1 cellular context compared by ENCODE assay signal in the genomic region with DNA sequence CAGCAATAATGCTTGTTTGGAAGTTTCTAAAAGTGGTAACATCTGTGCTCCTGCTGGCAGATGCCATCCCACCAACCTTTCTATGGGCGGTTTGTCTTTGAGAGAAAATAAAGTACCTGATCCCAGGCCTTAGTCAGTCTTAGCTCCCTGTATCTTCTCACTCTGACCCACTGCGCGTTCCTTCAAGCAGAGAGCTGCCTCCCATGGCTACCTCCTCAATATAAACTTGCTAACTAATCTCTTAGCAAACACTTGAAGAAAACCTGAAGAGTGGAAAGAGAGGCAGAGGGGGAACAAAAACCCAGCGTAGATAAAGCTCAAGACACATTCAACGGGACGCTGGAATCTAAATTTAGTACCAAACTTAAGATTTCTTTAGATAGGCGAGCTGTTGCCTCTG.
TF ChIP-seq lines count a peak whose summit lies in the region.

No MANE protein-coding gene starts in this region.

TF ChIP-seq in GM23338, 12 proteins besides CTCF, POLR2A, EP300 and RAD21:
- TF ChIP-seq, protein P1, sequence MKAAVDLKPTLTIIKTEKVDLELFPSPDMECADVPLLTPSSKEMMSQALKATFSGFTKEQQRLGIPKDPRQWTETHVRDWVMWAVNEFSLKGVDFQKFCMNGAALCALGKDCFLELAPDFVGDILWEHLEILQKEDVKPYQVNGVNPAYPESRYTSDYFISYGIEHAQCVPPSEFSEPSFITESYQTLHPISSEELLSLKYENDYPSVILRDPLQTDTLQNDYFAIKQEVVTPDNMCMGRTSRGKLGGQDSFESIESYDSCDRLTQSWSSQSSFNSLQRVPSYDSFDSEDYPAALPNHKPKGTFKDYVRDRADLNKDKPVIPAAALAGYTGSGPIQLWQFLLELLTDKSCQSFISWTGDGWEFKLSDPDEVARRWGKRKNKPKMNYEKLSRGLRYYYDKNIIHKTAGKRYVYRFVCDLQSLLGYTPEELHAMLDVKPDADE (IDR thresholded peaks at IDR 0.05): no peak
- TF ChIP-seq POLR2AphosphoS5 (IDR thresholded peaks at IDR 0.05; ENCODE audit: low read depth): no peak
- no peak for TF ChIP-seq EZH2phosphoT487 (IDR thresholded peaks at IDR 0.05; ENCODE audit: unreplicated experiment)
- no peak for TF ChIP-seq STAT1 (IDR thresholded peaks at IDR 0.05; ENCODE audit: unreplicated experiment)
- TF ChIP-seq JUNB (IDR thresholded peaks at IDR 0.05; ENCODE audit: unreplicated experiment): no peak
- TF ChIP-seq ZNF331 (CRISPR knock-in tag; IDR thresholded peaks at IDR 0.05; ENCODE audit: low read depth): no peak
- TF ChIP-seq, protein P2, sequence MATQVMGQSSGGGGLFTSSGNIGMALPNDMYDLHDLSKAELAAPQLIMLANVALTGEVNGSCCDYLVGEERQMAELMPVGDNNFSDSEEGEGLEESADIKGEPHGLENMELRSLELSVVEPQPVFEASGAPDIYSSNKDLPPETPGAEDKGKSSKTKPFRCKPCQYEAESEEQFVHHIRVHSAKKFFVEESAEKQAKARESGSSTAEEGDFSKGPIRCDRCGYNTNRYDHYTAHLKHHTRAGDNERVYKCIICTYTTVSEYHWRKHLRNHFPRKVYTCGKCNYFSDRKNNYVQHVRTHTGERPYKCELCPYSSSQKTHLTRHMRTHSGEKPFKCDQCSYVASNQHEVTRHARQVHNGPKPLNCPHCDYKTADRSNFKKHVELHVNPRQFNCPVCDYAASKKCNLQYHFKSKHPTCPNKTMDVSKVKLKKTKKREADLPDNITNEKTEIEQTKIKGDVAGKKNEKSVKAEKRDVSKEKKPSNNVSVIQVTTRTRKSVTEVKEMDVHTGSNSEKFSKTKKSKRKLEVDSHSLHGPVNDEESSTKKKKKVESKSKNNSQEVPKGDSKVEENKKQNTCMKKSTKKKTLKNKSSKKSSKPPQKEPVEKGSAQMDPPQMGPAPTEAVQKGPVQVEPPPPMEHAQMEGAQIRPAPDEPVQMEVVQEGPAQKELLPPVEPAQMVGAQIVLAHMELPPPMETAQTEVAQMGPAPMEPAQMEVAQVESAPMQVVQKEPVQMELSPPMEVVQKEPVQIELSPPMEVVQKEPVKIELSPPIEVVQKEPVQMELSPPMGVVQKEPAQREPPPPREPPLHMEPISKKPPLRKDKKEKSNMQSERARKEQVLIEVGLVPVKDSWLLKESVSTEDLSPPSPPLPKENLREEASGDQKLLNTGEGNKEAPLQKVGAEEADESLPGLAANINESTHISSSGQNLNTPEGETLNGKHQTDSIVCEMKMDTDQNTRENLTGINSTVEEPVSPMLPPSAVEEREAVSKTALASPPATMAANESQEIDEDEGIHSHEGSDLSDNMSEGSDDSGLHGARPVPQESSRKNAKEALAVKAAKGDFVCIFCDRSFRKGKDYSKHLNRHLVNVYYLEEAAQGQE (IDR thresholded peaks at IDR 0.05; ENCODE audit: unreplicated experiment): no peak
- TF ChIP-seq, protein P3, sequence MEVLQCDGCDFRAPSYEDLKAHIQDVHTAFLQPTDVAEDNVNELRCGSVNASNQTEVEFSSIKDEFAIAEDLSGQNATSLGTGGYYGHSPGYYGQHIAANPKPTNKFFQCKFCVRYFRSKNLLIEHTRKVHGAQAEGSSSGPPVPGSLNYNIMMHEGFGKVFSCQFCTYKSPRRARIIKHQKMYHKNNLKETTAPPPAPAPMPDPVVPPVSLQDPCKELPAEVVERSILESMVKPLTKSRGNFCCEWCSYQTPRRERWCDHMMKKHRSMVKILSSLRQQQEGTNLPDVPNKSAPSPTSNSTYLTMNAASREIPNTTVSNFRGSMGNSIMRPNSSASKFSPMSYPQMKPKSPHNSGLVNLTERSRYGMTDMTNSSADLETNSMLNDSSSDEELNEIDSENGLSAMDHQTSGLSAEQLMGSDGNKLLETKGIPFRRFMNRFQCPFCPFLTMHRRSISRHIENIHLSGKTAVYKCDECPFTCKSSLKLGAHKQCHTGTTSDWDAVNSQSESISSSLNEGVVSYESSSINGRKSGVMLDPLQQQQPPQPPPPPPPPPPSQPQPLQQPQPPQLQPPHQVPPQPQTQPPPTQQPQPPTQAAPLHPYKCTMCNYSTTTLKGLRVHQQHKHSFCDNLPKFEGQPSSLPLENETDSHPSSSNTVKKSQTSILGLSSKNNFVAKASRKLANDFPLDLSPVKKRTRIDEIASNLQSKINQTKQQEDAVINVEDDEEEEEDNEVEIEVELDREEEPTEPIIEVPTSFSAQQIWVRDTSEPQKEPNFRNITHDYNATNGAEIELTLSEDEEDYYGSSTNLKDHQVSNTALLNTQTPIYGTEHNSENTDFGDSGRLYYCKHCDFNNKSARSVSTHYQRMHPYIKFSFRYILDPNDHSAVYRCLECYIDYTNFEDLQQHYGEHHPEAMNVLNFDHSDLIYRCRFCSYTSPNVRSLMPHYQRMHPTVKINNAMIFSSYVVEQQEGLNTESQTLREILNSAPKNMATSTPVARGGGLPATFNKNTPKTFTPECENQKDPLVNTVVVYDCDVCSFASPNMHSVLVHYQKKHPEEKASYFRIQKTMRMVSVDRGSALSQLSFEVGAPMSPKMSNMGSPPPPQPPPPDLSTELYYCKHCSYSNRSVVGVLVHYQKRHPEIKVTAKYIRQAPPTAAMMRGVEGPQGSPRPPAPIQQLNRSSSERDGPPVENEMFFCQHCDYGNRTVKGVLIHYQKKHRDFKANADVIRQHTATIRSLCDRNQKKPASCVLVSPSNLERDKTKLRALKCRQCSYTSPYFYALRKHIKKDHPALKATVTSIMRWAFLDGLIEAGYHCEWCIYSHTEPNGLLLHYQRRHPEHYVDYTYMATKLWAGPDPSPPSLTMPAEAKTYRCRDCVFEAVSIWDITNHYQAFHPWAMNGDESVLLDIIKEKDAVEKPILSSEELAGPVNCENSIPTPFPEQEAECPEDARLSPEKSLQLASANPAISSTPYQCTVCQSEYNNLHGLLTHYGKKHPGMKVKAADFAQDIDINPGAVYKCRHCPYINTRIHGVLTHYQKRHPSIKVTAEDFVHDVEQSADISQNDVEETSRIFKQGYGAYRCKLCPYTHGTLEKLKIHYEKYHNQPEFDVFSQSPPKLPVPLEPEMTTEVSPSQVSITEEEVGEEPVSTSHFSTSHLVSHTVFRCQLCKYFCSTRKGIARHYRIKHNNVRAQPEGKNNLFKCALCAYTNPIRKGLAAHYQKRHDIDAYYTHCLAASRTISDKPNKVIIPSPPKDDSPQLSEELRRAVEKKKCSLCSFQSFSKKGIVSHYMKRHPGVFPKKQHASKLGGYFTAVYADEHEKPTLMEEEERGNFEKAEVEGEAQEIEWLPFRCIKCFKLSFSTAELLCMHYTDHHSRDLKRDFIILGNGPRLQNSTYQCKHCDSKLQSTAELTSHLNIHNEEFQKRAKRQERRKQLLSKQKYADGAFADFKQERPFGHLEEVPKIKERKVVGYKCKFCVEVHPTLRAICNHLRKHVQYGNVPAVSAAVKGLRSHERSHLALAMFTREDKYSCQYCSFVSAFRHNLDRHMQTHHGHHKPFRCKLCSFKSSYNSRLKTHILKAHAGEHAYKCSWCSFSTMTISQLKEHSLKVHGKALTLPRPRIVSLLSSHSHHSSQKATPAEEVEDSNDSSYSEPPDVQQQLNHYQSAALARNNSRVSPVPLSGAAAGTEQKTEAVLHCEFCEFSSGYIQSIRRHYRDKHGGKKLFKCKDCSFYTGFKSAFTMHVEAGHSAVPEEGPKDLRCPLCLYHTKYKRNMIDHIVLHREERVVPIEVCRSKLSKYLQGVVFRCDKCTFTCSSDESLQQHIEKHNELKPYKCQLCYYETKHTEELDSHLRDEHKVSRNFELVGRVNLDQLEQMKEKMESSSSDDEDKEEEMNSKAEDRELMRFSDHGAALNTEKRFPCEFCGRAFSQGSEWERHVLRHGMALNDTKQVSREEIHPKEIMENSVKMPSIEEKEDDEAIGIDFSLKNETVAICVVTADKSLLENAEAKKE (CRISPR knock-in tag; IDR thresholded peaks at IDR 0.05): no peak
- no peak for TF ChIP-seq NANOG (IDR thresholded peaks at IDR 0.05; ENCODE audit: borderline replicate concordance)
- no peak for TF ChIP-seq ZNF114 (CRISPR knock-in tag; IDR thresholded peaks at IDR 0.05)
- TF ChIP-seq EZH2 (IDR thresholded peaks at IDR 0.05; ENCODE audit: low read depth, unreplicated experiment): no peak
- no peak for TF ChIP-seq CREB1 (CRISPR knock-in tag; IDR thresholded peaks at IDR 0.05; ENCODE audit: low read depth)
